In genomic region chr6:56573624-56574023, GRCh38 we compare ENCODE assay signal across 20 cellular contexts.
A peak's percentile ranks its signal among the peaks of the same experiment; 100 is the strongest.
DNase-seq lines count a peak whose midpoint lies in the region; ATAC-seq and TF ChIP-seq lines count a peak whose summit lies in the region.
"Had no signal": no experiment of that assay in that cellular context is flagged by ENCODE, and none has a peak within 500 bp of the region (broad histone marks: within the 10 kb centered on the region; RNA-seq: fewer than 3 reads in every experiment).

No MANE protein-coding gene starts in this region.

- no peak for ATAC-seq in left cardiac atrium
- ATAC-seq: GM12878, GM23338, HCT116 had no signal

- H3K27me3 ChIP-seq in left ventricle myocardium inferior (ENCODE audit: low read depth): no peaks in the 10 kb centered on the region
- no peaks in the 10 kb centered on the region for H3K27me3 ChIP-seq in liver (ENCODE audit: control insufficient read depth in 4 of 4, insufficient read depth in 4 of 4, low read length in 3 of 4)
- no peaks in the 10 kb centered on the region for H3K27me3 ChIP-seq in testis
- H3K27me3 ChIP-seq in esophagus squamous epithelium: no peaks in the 10 kb centered on the region
- H3K27me3 ChIP-seq: BLaER1 had no signal

- H3K27me3 Mint-ChIP-seq in Calu3 (ENCODE audit: unreplicated experiment): no peaks in the 10 kb centered on the region

- H3K4me1 Mint-ChIP-seq in Calu3 (ENCODE audit: low read depth, unreplicated experiment): no peaks in the 10 kb centered on the region
- H3K4me1 Mint-ChIP-seq: CD8-positive, alpha-beta memory T cell had no signal

- CTCF ChIA-PET in Calu3 (lab: Charles Lee): no interaction called here

- peak in 1 of 2 donors; percentile 15 for TF ChIP-seq RAD21 in liver (IDR thresholded peaks at IDR 0.05)

- peak overlapping the region; percentile 21 for H3K27ac ChIP-seq in left ventricle myocardium inferior (replicated peaks)
- H3K27ac ChIP-seq in liver (ENCODE audit: low read depth in 1 of 2, low read length in 2 of 2): no peak overlapping the region
- no peak overlapping the region for H3K27ac ChIP-seq in testis
- H3K27ac ChIP-seq in esophagus squamous epithelium: no peak overlapping the region
- H3K27ac ChIP-seq: BLaER1, PC-9 had no signal

- H3K4me3 ChIP-seq in left ventricle myocardium inferior (no peak overlapping the region), fibroblast of the aortic adventitia (ENCODE audit: low read depth, low read length) (no peak overlapping the region), liver (ENCODE audit: low read depth in 1 of 3, low read length in 3 of 3) (no peak overlapping the region), testis (no peak overlapping the region), esophagus squamous epithelium (no peak overlapping the region)
- H3K4me3 ChIP-seq: BLaER1, GM12878, GM23338, PC-9 had no signal

- peaks cover 60% of the 10 kb centered on the region for H3K36me3 ChIP-seq in left ventricle myocardium inferior
- H3K36me3 ChIP-seq in liver (ENCODE audit: control insufficient read depth in 4 of 4, insufficient read depth in 3 of 4, low read depth in 1 of 4, low read length in 3 of 4): peaks cover 5 to 37% (median 18%) of the 10 kb centered on the region in 4 donors
- no peaks in the 10 kb centered on the region for H3K36me3 ChIP-seq in testis (ENCODE audit: low read depth, missing control alignments)
- peaks cover 0 to 35% (median 0%) of the 10 kb centered on the region in 3 donors for H3K36me3 ChIP-seq in esophagus squamous epithelium

- no TSS peak for BruUV-seq in Calu3 (replicated peaks; lab: Mats Ljungman, UMichigan)

- no peak for DNase-seq in left ventricle myocardium inferior
- no peak for DNase-seq in left cardiac atrium
- DNase-seq in fibroblast of the aortic adventitia (ENCODE audit: low read depth): peak; percentile 23
- no peak for DNase-seq in SW 1271 (lab: John Stamatoyannopoulos, UW)
- no peak for DNase-seq in Calu3
- DNase-seq in testis: no peak
- DNase-seq in esophagus squamous epithelium (lab: John Stamatoyannopoulos, UW): no peak
- DNase-seq: CD8-positive, alpha-beta memory T cell; DMS 273 treated with DMSO at 0.1 percent for 48 hours; GDM1; KBM-7; MV-4-11; NCI-H1417 treated with DMSO at 0.1 percent for 48 hours; NCI-H1930; PC-9 had no signal

- intact Hi-C loops in left ventricle myocardium inferior (cut with micrococcal nuclease): loop anchor here (5.0 kb wide), 1 partner anchor 201 kb away; no protein-coding TSS in a partner anchor
- intact Hi-C loops in left cardiac atrium (cut with DNase I): no loop called here
- intact Hi-C loops in Calu3 (cut with micrococcal nuclease; ENCODE audit: unreplicated experiment): no loop called here
- intact Hi-C loops in testis (cut with DNase I; ENCODE audit: low total_unique reads): no loop called here
- intact Hi-C loops in esophagus squamous epithelium (cut with DNase I): no loop called here

- H3K9ac ChIP-seq in liver (ENCODE audit: low read depth in 1 of 2, low read length in 2 of 2): no peak overlapping the region
- H3K9ac ChIP-seq: BLaER1 had no signal

- H3K9me3 Mint-ChIP-seq in Calu3 (ENCODE audit: low read depth, unreplicated experiment): no peaks in the 10 kb centered on the region

- H3K9me3 ChIP-seq in left ventricle myocardium inferior (replicated peaks) (no peaks in the 10 kb centered on the region), liver (ENCODE audit: control insufficient read depth in 4 of 4, low read length in 3 of 4) (no peaks in the 10 kb centered on the region), testis (no peaks in the 10 kb centered on the region), esophagus squamous epithelium (no peaks in the 10 kb centered on the region)
- H3K9me3 ChIP-seq: BLaER1 had no signal

- 23% methylated on average over 2 of the region's 2 CpGs for WGBS in liver
- 23 to 31% methylated on average over 2 of the region's 2 CpGs for WGBS in testis, 2 donors
- WGBS in esophagus squamous epithelium, 2 donors: 52 to 88% methylated on average over 2 of the region's 2 CpGs

- H3K4me1 ChIP-seq in left ventricle myocardium inferior (peaks cover 51% of the 10 kb centered on the region), liver (ENCODE audit: control insufficient read depth in 4 of 4, insufficient read depth in 4 of 4, low read length in 3 of 4) (peaks cover 0 to 7% (median 2%) of the 10 kb centered on the region in 4 donors), testis (no peaks in the 10 kb centered on the region), esophagus squamous epithelium (peaks cover 0 to 5% (median 0%) of the 10 kb centered on the region in 3 donors)
- H3K4me1 ChIP-seq: BLaER1 had no signal

- H3K36me3 Mint-ChIP-seq in Calu3 (ENCODE audit: insufficient read depth, unreplicated experiment): peaks cover 7% of the 10 kb centered on the region
- H3K36me3 Mint-ChIP-seq: CD8-positive, alpha-beta memory T cell had no signal

- H3K27ac Mint-ChIP-seq in Calu3 (ENCODE audit: unreplicated experiment): no peak overlapping the region
- H3K27ac Mint-ChIP-seq: CD8-positive, alpha-beta memory T cell; GM23338 had no signal

- no peak for TF ChIP-seq POLR2A in testis (IDR thresholded peaks at IDR 0.05)
- no peak for TF ChIP-seq POLR2A in esophagus squamous epithelium (IDR thresholded peaks at IDR 0.05)

- H3K4me3 Mint-ChIP-seq in Calu3 (ENCODE audit: low read depth, unreplicated experiment): no peak overlapping the region
- H3K4me3 Mint-ChIP-seq: CD8-positive, alpha-beta memory T cell; GM23338 had no signal

- no peak for TF ChIP-seq CTCF in left ventricle myocardium inferior (IDR thresholded peaks at IDR 0.05; ENCODE audit: borderline replicate concordance)
- TF ChIP-seq CTCF in fibroblast of the aortic adventitia (IDR thresholded peaks at IDR 0.05; ENCODE audit: insufficient read depth, low read length): no peak
- TF ChIP-seq CTCF in liver (IDR thresholded peaks at IDR 0.05; ENCODE audit: low read depth, low read length, missing input control): no peak
- TF ChIP-seq CTCF in Calu3 (IDR thresholded peaks at IDR 0.05; ENCODE audit: unreplicated experiment): no peak
- no peak for TF ChIP-seq CTCF in testis (IDR thresholded peaks at IDR 0.05)
- no peak for TF ChIP-seq CTCF in esophagus squamous epithelium (IDR thresholded peaks at IDR 0.05)

TF ChIP-seq in liver, 16 proteins besides CTCF, POLR2A, EP300 and RAD21 (continues in another document):
- no peak for TF ChIP-seq FOXA2 (IDR thresholded peaks at IDR 0.05)
- peak; percentile 61 to 62 for TF ChIP-seq HNF4A (conservative IDR thresholded peaks at IDR 0.05)
- TF ChIP-seq EGR1 (IDR thresholded peaks at IDR 0.05; ENCODE audit: low read depth in 2 of 2): no peak
- no peak for TF ChIP-seq JUND (IDR thresholded peaks at IDR 0.05)
- TF ChIP-seq ATF3 (IDR thresholded peaks at IDR 0.05): no peak
- TF ChIP-seq MAX (IDR thresholded peaks at IDR 0.05): no peak
- TF ChIP-seq FOXA1 (IDR thresholded peaks at IDR 0.05): no peak
- TF ChIP-seq NR2F2 (IDR thresholded peaks at IDR 0.05): peak; percentile 85
- no peak for TF ChIP-seq GABPA (IDR thresholded peaks at IDR 0.05 in 1 of 2, conservative IDR thresholded peaks at IDR 0.05 in 1 of 2)
- TF ChIP-seq TAF1 (conservative IDR thresholded peaks at IDR 0.05): no peak
- TF ChIP-seq SP1 (IDR thresholded peaks at IDR 0.05): peak; percentile 44
- no peak for TF ChIP-seq REST (IDR thresholded peaks at IDR 0.05)
- no peak for TF ChIP-seq ZBTB33 (IDR thresholded peaks at IDR 0.05)
- TF ChIP-seq RXRA (IDR thresholded peaks at IDR 0.05): peak; percentile 82 to 84
